In the genomic region with DNA sequence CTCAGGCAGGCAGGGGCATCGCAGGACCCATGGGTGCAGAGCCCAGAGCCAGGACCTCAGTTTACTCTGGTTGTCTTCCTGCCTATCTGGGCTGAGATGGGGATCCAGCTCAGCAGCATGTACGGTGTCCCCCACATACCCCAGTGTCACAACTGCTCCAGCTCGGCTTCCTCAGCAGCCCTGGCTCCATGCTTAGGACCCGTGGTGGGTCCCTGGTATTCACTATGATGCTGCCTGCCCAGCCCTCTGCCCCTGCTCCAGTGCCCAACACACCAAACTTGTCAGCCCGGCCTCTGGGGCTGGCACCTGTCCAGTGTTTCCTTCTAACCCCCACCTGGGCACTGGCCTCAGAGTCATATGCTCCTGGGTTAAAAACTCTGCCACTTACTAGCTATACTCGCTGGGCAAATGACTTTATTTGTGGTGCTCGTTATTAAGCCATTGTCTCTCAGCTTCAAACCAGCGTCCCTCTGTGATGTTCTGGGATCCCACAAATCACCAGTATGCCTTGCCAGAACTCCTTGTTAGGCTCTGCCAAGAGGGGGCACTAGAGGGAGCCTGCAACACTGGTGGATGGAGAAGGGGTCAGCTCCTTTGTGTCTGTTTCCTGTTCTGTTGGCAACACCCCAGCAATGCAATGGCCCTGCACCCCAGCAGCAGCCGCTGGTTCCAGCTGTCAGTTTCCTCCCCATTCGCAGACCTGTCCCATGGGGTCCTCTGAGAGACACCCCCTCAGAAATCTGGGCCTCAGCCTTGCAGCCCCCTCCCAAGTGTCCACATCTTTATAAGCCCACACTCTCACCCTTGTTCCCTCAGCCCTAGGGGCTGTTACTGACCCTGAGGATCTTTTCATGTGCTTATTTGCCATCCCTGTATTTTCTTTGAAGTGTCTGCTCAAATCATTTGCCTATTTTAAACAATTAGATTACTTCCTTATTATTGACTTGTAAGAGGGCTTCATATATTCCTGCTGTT, we compare ENCODE assay signal across 10 cellular contexts. TPM values are rescaled to one million over a fixed set of nuclear protein-coding genes. Genes with fewer than 3 reads are reported as not detected.
DNase-seq lines count a peak whose midpoint lies in the region; ATAC-seq and TF ChIP-seq lines count a peak whose summit lies in the region.
"Had no signal": no experiment of that assay in that cellular context is flagged by ENCODE, and none has a peak within 500 bp of the region (broad histone marks: within the 10 kb centered on the region; RNA-seq: fewer than 3 reads in every experiment).

No MANE protein-coding gene starts in this region.

- H3K27me3 Mint-ChIP-seq in Calu3 (ENCODE audit: unreplicated experiment), result no peaks in the 10 kb centered on the region

- H3K4me1 Mint-ChIP-seq in Calu3 (ENCODE audit: low read depth, unreplicated experiment), result peaks cover 39% of the 10 kb centered on the region

- DNase-seq in Calu3, result peak; percentile 65
- DNase-seq in H4 (ENCODE audit: low spot score), result peak; percentile 54
- DNase-seq in SJCRH30, result peak; percentile 26 to 50
- DNase-seq in iPS DF 19.7 (ENCODE audit: low read depth, low spot score), result peak; percentile 60
- DNase-seq in SW 1271 (lab: John Stamatoyannopoulos, UW), result no peak
- DNase-seq in stimulated activated CD4-positive, alpha-beta T cell treated with anti-CD3 and anti-CD28 coated beads, Interleukin-2, amount 100 ng/mL, for 24 hours, result no peak
- DNase-seq: testis had no signal

- no peak overlapping the region for H3K27ac ChIP-seq in SJCRH30
- H3K27ac ChIP-seq: gastroesophageal sphincter, testis had no signal

- H3K4me3 ChIP-seq in SJCRH30, result no peak overlapping the region
- H3K4me3 ChIP-seq: gastroesophageal sphincter, testis had no signal

- no peak for ATAC-seq in GM18502 (IDR thresholded peaks at IDR 0.05; ENCODE audit: poor library complexity, unreplicated experiment)
- ATAC-seq in GM19035 (IDR thresholded peaks at IDR 0.05; ENCODE audit: unreplicated experiment), result no peak
- ATAC-seq: gastroesophageal sphincter had no signal

- CTCF ChIA-PET in Calu3 (lab: Charles Lee), result interaction anchor here (1.2 to 3.6 kb wide), 5 partner anchors 9 to 384 kb away, joined by 3 to 18 read pairs (median 15); no protein-coding TSS in a partner anchor

- H3K27ac Mint-ChIP-seq in Calu3 (ENCODE audit: unreplicated experiment), result no peak overlapping the region

- intact Hi-C loops in Calu3 (cut with micrococcal nuclease; ENCODE audit: unreplicated experiment), result no loop called here

- no peaks in the 10 kb centered on the region for H3K36me3 Mint-ChIP-seq in Calu3 (ENCODE audit: insufficient read depth, unreplicated experiment)

- no peak overlapping the region for H3K4me3 Mint-ChIP-seq in Calu3 (ENCODE audit: low read depth, unreplicated experiment)

- TF ChIP-seq CTCF in Calu3 (IDR thresholded peaks at IDR 0.05; ENCODE audit: unreplicated experiment), result no peak

- no TSS peak for BruUV-seq in Calu3 (replicated peaks; lab: Mats Ljungman, UMichigan)

- H3K36me3 ChIP-seq in SJCRH30, result no peaks in the 10 kb centered on the region
- H3K36me3 ChIP-seq: gastroesophageal sphincter had no signal

- H3K4me1 ChIP-seq in SJCRH30, result no peaks in the 10 kb centered on the region
- H3K4me1 ChIP-seq: gastroesophageal sphincter, testis had no signal

- H3K9me3 ChIP-seq in SJCRH30 (replicated peaks), result no peaks in the 10 kb centered on the region
- H3K9me3 ChIP-seq: gastroesophageal sphincter, testis had no signal

- H3K9me3 Mint-ChIP-seq in Calu3 (ENCODE audit: low read depth, unreplicated experiment), result no peaks in the 10 kb centered on the region

- no peaks in the 10 kb centered on the region; the same call in 1 of the 2 replicates for H3K27me3 ChIP-seq in SJCRH30
- H3K27me3 ChIP-seq: testis had no signal

RNA-seq across cellular contexts. Expression of a gene that starts 24.1 kb away (rescaled TPM):
- total RNA-seq in Calu3 (2022), result 79.5 and 82.4 TPM in 2 replicates
- total RNA-seq in H4 (2014; rRNA removed; shearing (Covaris generic)), result 105 and 109 TPM in 2 replicates
- 94.8 and 95.3 TPM in 2 replicates for total RNA-seq in SJCRH30 (2014; rRNA removed; shearing (Covaris generic))

Comparison
In these comparisons a context has a peak if more than half of its experiments do, and no peak if none do; other contexts are left out.
1. DNase-seq: peak in Calu3 (single experiment), H4 (single experiment), SJCRH30 (2 of 2) and iPS DF 19.7 (single experiment); none in SW 1271 (0 of 2) and stimulated activated CD4-positive, alpha-beta T cell treated with anti-CD3 and anti-CD28 coated beads, Interleukin-2, amount 100 ng/mL, for 24 hours (0 of 2).